Comparison of ENCODE assay signal across 10 cellular contexts in the genomic region with DNA sequence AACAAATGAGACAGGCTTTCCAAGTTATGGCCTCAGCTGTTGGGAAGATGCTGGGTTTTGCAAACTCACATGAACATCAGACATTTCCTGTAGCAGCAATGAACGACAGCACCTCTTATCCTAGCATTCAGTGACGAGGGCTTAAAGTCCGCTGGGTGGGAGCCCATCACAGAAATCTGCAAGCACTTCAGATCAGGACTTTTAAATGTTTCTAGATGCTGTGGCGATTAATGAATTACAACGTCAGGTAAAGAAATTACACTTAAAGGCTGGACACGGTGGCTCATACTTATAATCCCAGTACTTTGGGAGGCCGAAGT. TPM values are rescaled to one million over a fixed set of nuclear protein-coding genes. Genes with fewer than 3 reads are reported as not detected.
DNase-seq lines count a peak whose midpoint lies in the region; ATAC-seq and TF ChIP-seq lines count a peak whose summit lies in the region.
"Had no signal": no experiment of that assay in that cellular context is flagged by ENCODE, and none has a peak within 500 bp of the region (broad histone marks: within the 10 kb centered on the region; RNA-seq: fewer than 3 reads in every experiment).

No MANE protein-coding gene starts in this region.

- H3K9me3 ChIP-seq in DOHH2 (ENCODE audit: control insufficient read depth, insufficient read depth, low read length) (no peaks in the 10 kb centered on the region), RWPE2 (ENCODE audit: severe bottlenecking) (no peaks in the 10 kb centered on the region), esophagus (ENCODE audit: control insufficient read depth in 2 of 2, insufficient read depth in 1 of 2, low read depth in 1 of 2, low read length in 1 of 2) (no peaks in the 10 kb centered on the region), skeletal muscle satellite cell (replicated peaks; ENCODE audit: low read length) (no peaks in the 10 kb centered on the region)

- no peak for DNase-seq in RWPE2 (ENCODE audit: low spot score)
- DNase-seq in KG1 (lab: John Stamatoyannopoulos, UW), result no peak
- DNase-seq in inferior parietal cortex (ENCODE audit: extremely low spot score), result no peak
- DNase-seq: left colon had no signal

- H3K4me2 ChIP-seq in DOHH2 (ENCODE audit: low read length), result peak overlapping the region; percentile 89
- H3K4me2 ChIP-seq in skeletal muscle satellite cell (ENCODE audit: low read length), result peak overlapping the region; percentile 97

- 62 to 65% methylated on average over 7 of the region's 7 CpGs for WGBS in esophagus, 2 donors

- H3K4me3 ChIP-seq in DOHH2 (ENCODE audit: low read length) (peak overlapping the region; percentile 96), RWPE2 (ENCODE audit: severe bottlenecking) (no peak overlapping the region), esophagus (ENCODE audit: low read depth in 1 of 2, low read length in 2 of 2) (no peak overlapping the region), skeletal muscle satellite cell (ENCODE audit: low read length) (no peak overlapping the region)
- H3K4me3 ChIP-seq: SK-N-MC had no signal

- no peak for ATAC-seq in RWPE2 (ENCODE audit: low read depth)
- ATAC-seq in GM19463 (IDR thresholded peaks at IDR 0.05; ENCODE audit: unreplicated experiment), result no peak
- no peak for ATAC-seq in GM19324 (IDR thresholded peaks at IDR 0.05; ENCODE audit: low FRiP score, unreplicated experiment)

- 0 out of 2 replicates have a peak, but pooled peaks cover 2% of the 10 kb centered on the region for H3F3A ChIP-seq in DOHH2 (ENCODE audit: control insufficient read depth, insufficient read depth)

- TF ChIP-seq CTCF in DOHH2 (IDR thresholded peaks at IDR 0.05; ENCODE audit: low read depth, low read length, poor library complexity, severe bottlenecking) (no peak), RWPE2 (IDR thresholded peaks at IDR 0.05; ENCODE audit: poor library complexity, severe bottlenecking) (no peak)

- peaks cover 73% of the 10 kb centered on the region for H3K4me1 ChIP-seq in DOHH2 (ENCODE audit: control insufficient read depth, low read length)
- peaks cover 41% of the 10 kb centered on the region for H3K4me1 ChIP-seq in RWPE2 (ENCODE audit: insufficient read depth, poor library complexity, severe bottlenecking)
- H3K4me1 ChIP-seq in esophagus (ENCODE audit: control insufficient read depth in 2 of 2, insufficient read depth in 2 of 2, low read length in 1 of 2), result peaks cover 0 to 20% of the 10 kb centered on the region in 2 donors
- H3K4me1 ChIP-seq in skeletal muscle satellite cell (ENCODE audit: control insufficient read depth, insufficient read depth, low read length), result peaks cover 30% of the 10 kb centered on the region

- H3K79me2 ChIP-seq in DOHH2 (ENCODE audit: control insufficient read depth, low read length), result peaks cover 93% of the 10 kb centered on the region

- H3K9me2 ChIP-seq in DOHH2 (replicated peaks; ENCODE audit: control insufficient read depth, low read length), result no peaks in the 10 kb centered on the region

- H3K9ac ChIP-seq in skeletal muscle satellite cell (ENCODE audit: low read depth, low read length), result peak overlapping the region; percentile 43

- no peak overlapping the region for H3K27ac ChIP-seq in DOHH2 (ENCODE audit: low read depth, low read length)
- peak overlapping the region; percentile 90 for H3K27ac ChIP-seq in RWPE2 (ENCODE audit: poor library complexity, severe bottlenecking)
- H3K27ac ChIP-seq in esophagus (ENCODE audit: low read depth in 2 of 2, low read length in 1 of 2), result peak overlapping the region; percentile 5 to 43
- H3K27ac ChIP-seq: SK-N-MC had no signal

- H3K36me3 ChIP-seq in DOHH2 (ENCODE audit: control insufficient read depth, low read length), result peaks cover 85% of the 10 kb centered on the region
- H3K36me3 ChIP-seq in RWPE2 (ENCODE audit: low read depth), result peaks cover 65% of the 10 kb centered on the region
- peaks cover 4 to 18% of the 10 kb centered on the region in 2 donors for H3K36me3 ChIP-seq in esophagus (ENCODE audit: control insufficient read depth in 2 of 2, insufficient read depth in 2 of 2, low read length in 1 of 2)
- H3K36me3 ChIP-seq in skeletal muscle satellite cell (ENCODE audit: insufficient read depth, low read length), result peaks cover 52% of the 10 kb centered on the region

- H3K27me3 ChIP-seq in DOHH2 (ENCODE audit: control insufficient read depth, low read length), result no peaks in the 10 kb centered on the region
- no peaks in the 10 kb centered on the region for H3K27me3 ChIP-seq in RWPE2 (ENCODE audit: insufficient read depth, poor library complexity, severe bottlenecking)
- no peaks in the 10 kb centered on the region for H3K27me3 ChIP-seq in esophagus (ENCODE audit: control insufficient read depth in 1 of 2, insufficient read depth in 2 of 2, low read length in 2 of 2)
- H3K27me3 ChIP-seq in skeletal muscle satellite cell (ENCODE audit: control insufficient read depth, insufficient read depth, low read length), result no peaks in the 10 kb centered on the region

- peaks cover 38% of the 10 kb centered on the region for H4K20me1 ChIP-seq in DOHH2 (ENCODE audit: control insufficient read depth, insufficient read depth, low read depth, low read length)

RNA-seq across cellular contexts. Expression of a gene that starts 3.8 kb away (rescaled TPM):
- polyA plus RNA-seq in esophagus, result 10 to 100 TPM in 1 of 2 donors, 1 to 10 TPM in 1; 5.5 to 10.1 TPM
- total RNA-seq in skeletal muscle satellite cell (2012; rRNA removed), result 41.5 and 48.4 TPM in 2 replicates

RNA-seq across cellular contexts. Expression of a gene that starts 13.9 kb away (rescaled TPM):
- polyA plus RNA-seq in esophagus, result 10 to 100 TPM; 25.1 to 30.4 TPM
- 1.7 and 2.0 TPM in 2 replicates for total RNA-seq in skeletal muscle satellite cell (2012; rRNA removed)
